8 cellular contexts compared by ENCODE assay signal in the genomic region with DNA sequence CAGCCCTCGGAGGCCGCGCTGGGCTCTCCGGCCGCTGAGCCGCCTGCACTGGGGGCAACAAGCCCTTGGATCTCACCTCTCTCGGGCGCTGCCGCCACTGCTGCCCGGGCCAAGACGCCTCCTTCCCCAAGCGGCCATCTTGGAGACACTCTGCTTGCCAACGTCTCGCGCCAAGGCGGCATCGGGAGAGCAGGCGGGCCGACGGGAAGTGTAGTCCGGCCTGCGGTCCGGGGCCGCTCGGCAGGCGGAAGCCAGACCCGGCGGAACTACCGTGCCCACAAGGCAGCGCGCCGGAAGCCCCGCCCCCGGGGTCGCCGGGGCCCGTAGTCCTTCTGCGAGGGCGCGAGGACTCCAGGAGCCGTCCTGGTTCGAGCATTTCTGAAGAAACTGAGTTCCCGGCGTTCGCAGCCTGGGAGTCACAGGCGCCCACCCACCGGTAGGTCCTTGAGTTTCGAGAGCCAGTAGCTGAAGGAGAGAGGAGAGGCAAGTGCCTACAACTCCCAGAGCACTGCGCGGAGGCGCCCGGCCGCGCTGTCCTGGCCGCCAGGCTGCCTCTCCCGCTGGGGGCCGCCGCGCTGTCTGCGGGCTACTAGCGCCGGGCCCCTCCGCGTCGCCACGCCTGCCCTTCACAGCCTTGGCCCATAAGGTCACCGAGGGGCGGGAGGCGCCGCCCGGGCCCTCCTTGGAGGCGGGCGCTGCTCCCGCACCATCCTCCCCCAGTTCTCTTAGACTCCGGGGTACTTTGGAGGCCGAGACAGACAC. TPM values are rescaled to one million over a fixed set of nuclear protein-coding genes. Genes with fewer than 3 reads are reported as not detected.
DNase-seq lines count a peak whose midpoint lies in the region; ATAC-seq and TF ChIP-seq lines count a peak whose summit lies in the region.

A gene with protein sequence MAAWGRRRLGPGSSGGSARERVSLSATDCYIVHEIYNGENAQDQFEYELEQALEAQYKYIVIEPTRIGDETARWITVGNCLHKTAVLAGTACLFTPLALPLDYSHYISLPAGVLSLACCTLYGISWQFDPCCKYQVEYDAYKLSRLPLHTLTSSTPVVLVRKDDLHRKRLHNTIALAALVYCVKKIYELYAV (minus strand): TSS at position 147 of the 762 bp plus-strand sequence. CDS start 9 bp downstream, at position 138.

- H3K79me2 ChIP-seq in MM.1S (ENCODE audit: low read length) (peaks cover 79% of the 10 kb centered on the region), neural cell (replicated peaks; ENCODE audit: insufficient read depth, low read length) (peaks cover 46% of the 10 kb centered on the region)

- H3K27ac ChIP-seq in MM.1S (ENCODE audit: low read length) (peak within 1 kb of the TSS; percentile 92), neural cell (ENCODE audit: low read length) (peak within 1 kb of the TSS; percentile 91)

- no peaks in the 10 kb centered on the region for H3K9me3 Mint-ChIP-seq in stimulated activated naive CD8-positive, alpha-beta T cell treated with anti-CD3 and anti-CD28 coated beads, Interleukin-15, amount 100 ng/mL, for 72 hours

- H3K4me1 ChIP-seq in MM.1S (ENCODE audit: low read length) = peaks cover 15% of the 10 kb centered on the region

- no peak for TF ChIP-seq EP300 in neural cell (conservative IDR thresholded peaks at IDR 0.05; ENCODE audit: poor library complexity, severe bottlenecking)

- peak within 1 kb of the TSS; percentile 91 for H3K9ac ChIP-seq in MM.1S (ENCODE audit: low read length)
- peak within 1 kb of the TSS; percentile 95 for H3K9ac ChIP-seq in neural cell (ENCODE audit: low read length)

- no peaks in the 10 kb centered on the region for H3K9me2 ChIP-seq in MM.1S (replicated peaks; ENCODE audit: insufficient read depth, low read length)
- H3K9me2 ChIP-seq in neural cell (ENCODE audit: insufficient read depth, low read length) = no peaks in the 10 kb centered on the region

- H3K4me1 Mint-ChIP-seq in stimulated activated naive CD8-positive, alpha-beta T cell treated with anti-CD3 and anti-CD28 coated beads, Interleukin-15, amount 100 ng/mL, for 72 hours = peaks cover 65% of the 10 kb centered on the region

- H3K4me3 Mint-ChIP-seq in stimulated activated naive CD8-positive, alpha-beta T cell treated with anti-CD3 and anti-CD28 coated beads, Interleukin-15, amount 100 ng/mL, for 72 hours = peak within 1 kb of the TSS; percentile 87 to 94

- peak; percentile 94 for DNase-seq in GDM1 (lab: John Stamatoyannopoulos, UW)
- DNase-seq in HCEC 1CT = peak; percentile 96
- peak; percentile 97 for DNase-seq in MM.1S
- peak; percentile 70 for DNase-seq in SIG-M5 (lab: John Stamatoyannopoulos, UW)
- peak; percentile 91 for DNase-seq in activated gamma-delta T cell (lab: John Stamatoyannopoulos, UW)
- peak; percentile 94 for DNase-seq in fibroblast of the conjunctiva (ENCODE audit: low read depth)
- DNase-seq in stimulated activated naive CD8-positive, alpha-beta T cell treated with anti-CD3 and anti-CD28 coated beads, Interleukin-15, amount 100 ng/mL, for 72 hours = peak; percentile 96 to 97

- peaks cover 6% of the 10 kb centered on the region; the same call in 1 of the 2 replicates for H3F3A ChIP-seq in MM.1S (ENCODE audit: insufficient read depth, low read length)
- H3F3A ChIP-seq in neural cell (ENCODE audit: insufficient read depth, low read length, poor library complexity, severe bottlenecking) = no peaks in the 10 kb centered on the region

- H4K20me1 ChIP-seq in MM.1S (ENCODE audit: insufficient read depth, low read length) = peaks cover 28% of the 10 kb centered on the region
- no peaks in the 10 kb centered on the region for H4K20me1 ChIP-seq in neural cell (ENCODE audit: insufficient read depth)

- peak within 1 kb of the TSS; percentile 79 for H3K4me3 ChIP-seq in MM.1S (ENCODE audit: low read length)
- peak within 1 kb of the TSS; percentile 100 for H3K4me3 ChIP-seq in neural cell (ENCODE audit: low read length)

- H3K27me3 ChIP-seq in MM.1S (replicated peaks; ENCODE audit: insufficient read depth, low read length) (no peaks in the 10 kb centered on the region), neural cell (ENCODE audit: insufficient read depth, low read depth, low read length) (no peaks in the 10 kb centered on the region)

- H3K4me2 ChIP-seq in MM.1S (ENCODE audit: low read depth, low read length) (peak within 1 kb of the TSS; percentile 93), neural cell (ENCODE audit: low read length) (peak within 1 kb of the TSS; percentile 83)

- H3K27me3 Mint-ChIP-seq in stimulated activated naive CD8-positive, alpha-beta T cell treated with anti-CD3 and anti-CD28 coated beads, Interleukin-15, amount 100 ng/mL, for 72 hours = no peaks in the 10 kb centered on the region

- peak; percentile 38 for TF ChIP-seq RAD21 in neural cell (conservative IDR thresholded peaks at IDR 0.05)

- H3K36me3 ChIP-seq in MM.1S (replicated peaks; ENCODE audit: insufficient read depth, low read length) (0 out of 2 replicates have a peak, but pooled peaks cover 3% of the 10 kb centered on the region), neural cell (ENCODE audit: insufficient read depth, low read length) (no peaks in the 10 kb centered on the region)

- H2AFZ ChIP-seq in MM.1S (ENCODE audit: low read length) (peak within 1 kb of the TSS; percentile 70), neural cell (ENCODE audit: low read depth, low read length) (peak within 1 kb of the TSS; percentile 90)

- H3K9me3 ChIP-seq in MM.1S (replicated peaks; ENCODE audit: insufficient read depth, low read length) (no peaks in the 10 kb centered on the region), neural cell (ENCODE audit: low read length) (no peaks in the 10 kb centered on the region)

- peak within 1 kb of the TSS; percentile 92 to 99 for H3K27ac Mint-ChIP-seq in stimulated activated naive CD8-positive, alpha-beta T cell treated with anti-CD3 and anti-CD28 coated beads, Interleukin-15, amount 100 ng/mL, for 72 hours

- peak; percentile 95 for ATAC-seq in stimulated activated naive CD8-positive, alpha-beta T cell treated with anti-CD3 and anti-CD28 coated beads, Interleukin-15, amount 100 ng/mL, for 72 hours

- TF ChIP-seq CTCF in MM.1S (IDR thresholded peaks at IDR 0.05; ENCODE audit: low read length) (peak; percentile 18), neural cell (IDR thresholded peaks at IDR 0.05; ENCODE audit: poor library complexity, severe bottlenecking) (peak; percentile 44)

TF ChIP-seq in neural cell, 6 proteins besides CTCF, POLR2A, EP300 and RAD21:
- TF ChIP-seq TAF1 (IDR thresholded peaks at IDR 0.05; ENCODE audit: low read depth) = peak; percentile 72
- TF ChIP-seq EZH2 (IDR thresholded peaks at IDR 0.05; ENCODE audit: borderline replicate concordance, insufficient read depth, low read length, poor library complexity, severe bottlenecking) = no peak
- TF ChIP-seq, protein P1, sequence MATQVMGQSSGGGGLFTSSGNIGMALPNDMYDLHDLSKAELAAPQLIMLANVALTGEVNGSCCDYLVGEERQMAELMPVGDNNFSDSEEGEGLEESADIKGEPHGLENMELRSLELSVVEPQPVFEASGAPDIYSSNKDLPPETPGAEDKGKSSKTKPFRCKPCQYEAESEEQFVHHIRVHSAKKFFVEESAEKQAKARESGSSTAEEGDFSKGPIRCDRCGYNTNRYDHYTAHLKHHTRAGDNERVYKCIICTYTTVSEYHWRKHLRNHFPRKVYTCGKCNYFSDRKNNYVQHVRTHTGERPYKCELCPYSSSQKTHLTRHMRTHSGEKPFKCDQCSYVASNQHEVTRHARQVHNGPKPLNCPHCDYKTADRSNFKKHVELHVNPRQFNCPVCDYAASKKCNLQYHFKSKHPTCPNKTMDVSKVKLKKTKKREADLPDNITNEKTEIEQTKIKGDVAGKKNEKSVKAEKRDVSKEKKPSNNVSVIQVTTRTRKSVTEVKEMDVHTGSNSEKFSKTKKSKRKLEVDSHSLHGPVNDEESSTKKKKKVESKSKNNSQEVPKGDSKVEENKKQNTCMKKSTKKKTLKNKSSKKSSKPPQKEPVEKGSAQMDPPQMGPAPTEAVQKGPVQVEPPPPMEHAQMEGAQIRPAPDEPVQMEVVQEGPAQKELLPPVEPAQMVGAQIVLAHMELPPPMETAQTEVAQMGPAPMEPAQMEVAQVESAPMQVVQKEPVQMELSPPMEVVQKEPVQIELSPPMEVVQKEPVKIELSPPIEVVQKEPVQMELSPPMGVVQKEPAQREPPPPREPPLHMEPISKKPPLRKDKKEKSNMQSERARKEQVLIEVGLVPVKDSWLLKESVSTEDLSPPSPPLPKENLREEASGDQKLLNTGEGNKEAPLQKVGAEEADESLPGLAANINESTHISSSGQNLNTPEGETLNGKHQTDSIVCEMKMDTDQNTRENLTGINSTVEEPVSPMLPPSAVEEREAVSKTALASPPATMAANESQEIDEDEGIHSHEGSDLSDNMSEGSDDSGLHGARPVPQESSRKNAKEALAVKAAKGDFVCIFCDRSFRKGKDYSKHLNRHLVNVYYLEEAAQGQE (IDR thresholded peaks at IDR 0.05; ENCODE audit: borderline replicate concordance) = peak; percentile 56
- peak; percentile 47 for TF ChIP-seq SMC3 (conservative IDR thresholded peaks at IDR 0.05; ENCODE audit: poor library complexity)
- peak; percentile 96 for TF ChIP-seq POLR2AphosphoS5 (IDR thresholded peaks at IDR 0.05)
- peak; percentile 69 for TF ChIP-seq MXI1 (conservative IDR thresholded peaks at IDR 0.05; ENCODE audit: poor library complexity, severe bottlenecking)

RNA-seq across cellular contexts. Expression of the gene that starts here (rescaled TPM):
- polyA plus RNA-seq in neural cell = 22.9 and 24.6 TPM in 2 replicates
- polyA minus RNA-seq in neural cell = 18.5 and 22.4 TPM in 2 replicates

Comparison
In these comparisons a context has a peak if more than half of its experiments do, and no peak if none do; other contexts are left out.
1. Peak in every context shown above with its lines: DNase-seq, ATAC-seq, H3K4me3 ChIP-seq and H3K27ac ChIP-seq.